ENCODE assay signal across 8 cellular contexts in genomic region chr19:49676690-49677231, GRCh38. TPM values are rescaled to one million over a fixed set of nuclear protein-coding genes. Genes with fewer than 3 reads are reported as not detected.
A peak's percentile ranks its signal among the peaks of the same experiment; 100 is the strongest.
DNase-seq lines count a peak whose midpoint lies in the region; ATAC-seq, FAIRE-seq and TF ChIP-seq lines count a peak whose summit lies in the region.

No MANE protein-coding gene starts in this region.

- peak; percentile 92 for FAIRE-seq in urothelium cell line (lab: Jason Lieb, UNC)

- peak overlapping the region; percentile 93 to 94 for H3K27ac ChIP-seq in ascending aorta
- H3K27ac ChIP-seq in right cardiac atrium (ENCODE audit: low read length) = peak overlapping the region; percentile 95
- H3K27ac ChIP-seq in psoas muscle = peak overlapping the region; percentile 99

- DNase-seq in GM13976 (ENCODE audit: low spot score) (peak; percentile 94), NCI-H187 (lab: John Stamatoyannopoulos, UW) (peak; percentile 100), ascending aorta (ENCODE audit: low spot score in 2 of 2) (peak; percentile 100), right cardiac atrium (peak; percentile 100), psoas muscle (peak; percentile 99 to 100), urothelium cell line (ENCODE audit: low spot score) (peak; percentile 97)
- peak; percentile 98 for DNase-seq in T-helper 2 cell treated with Interferon-gamma antibody and Interleukin-4, amounts not matched to agents 5 μg/mL and 100 μg/mL, for 36 hours (ENCODE audit: low spot score)

- peaks cover 2 to 9% of the 10 kb centered on the region in 2 donors for H3K36me3 ChIP-seq in ascending aorta
- peaks cover 0 to 15% of the 10 kb centered on the region in 2 donors for H3K36me3 ChIP-seq in psoas muscle (ENCODE audit: insufficient read depth in 1 of 2, low read depth in 1 of 2)

- ATAC-seq in HG02943 (IDR thresholded peaks at IDR 0.05; ENCODE audit: low read depth, unreplicated experiment) = peak; percentile 60
- ATAC-seq in right cardiac atrium = peak; percentile 91 to 92
- peak; percentile 77 to 84 (median 78) for ATAC-seq in psoas muscle

- in situ Hi-C loops in GM13976 (cut with MboI; ENCODE audit: low sequenced_read_pairs, unreplicated experiment) = no loop called here

- intact Hi-C loops in ascending aorta (cut with DNase I) (loop anchor here (1.0 to 10.0 kb wide), 11 partner anchors 11 to 1042 kb away; partner anchors contain the start of genes ALDH16A1, BCL2L12, DBP and DKKL1), right cardiac atrium (cut with DNase I) (loop anchor here in 2 of 4 donors (10.0 kb wide), 2 partner anchors 82 to 92 kb away; partner anchors contain the start of genes NOSIP (in 1 of the 2), PRR12 (in 1 of the 2) and PRRG2 (in 1 of the 2)), psoas muscle (cut with DNase I) (loop anchor here (2.0 to 10.0 kb wide), 4 partner anchors 36 to 141 kb away; partner anchors contain the start of genes MED25 (in 1 of the 2) and RRAS (in 1 of the 2))

- peaks cover 14% of the 10 kb centered on the region for H3K36me3 Mint-ChIP-seq in T-helper 2 cell treated with Interferon-gamma antibody and Interleukin-4, amounts not matched to agents 5 μg/mL and 100 μg/mL, for 36 hours (ENCODE audit: low read depth)

- H3K4me3 ChIP-seq in ascending aorta = peak overlapping the region; percentile 95 to 97
- peak overlapping the region; percentile 86 for H3K4me3 ChIP-seq in right cardiac atrium (ENCODE audit: low read length)
- H3K4me3 ChIP-seq in psoas muscle = peak overlapping the region; percentile 95

- H3K27ac Mint-ChIP-seq in T-helper 2 cell treated with Interferon-gamma antibody and Interleukin-4, amounts not matched to agents 5 μg/mL and 100 μg/mL, for 36 hours = peak overlapping the region; percentile 98

- no peaks in the 10 kb centered on the region for H3K27me3 Mint-ChIP-seq in T-helper 2 cell treated with Interferon-gamma antibody and Interleukin-4, amounts not matched to agents 5 μg/mL and 100 μg/mL, for 36 hours (ENCODE audit: low read depth)

- H3K4me1 ChIP-seq in ascending aorta (peaks cover 0 to 27% of the 10 kb centered on the region in 2 donors), right cardiac atrium (ENCODE audit: control insufficient read depth, insufficient read depth, low read length) (no peaks in the 10 kb centered on the region), psoas muscle (peaks cover 38% of the 10 kb centered on the region)

- H3K4me3 Mint-ChIP-seq in T-helper 2 cell treated with Interferon-gamma antibody and Interleukin-4, amounts not matched to agents 5 μg/mL and 100 μg/mL, for 36 hours = peak overlapping the region; percentile 97

- no peaks in the 10 kb centered on the region for H3K9me3 Mint-ChIP-seq in T-helper 2 cell treated with Interferon-gamma antibody and Interleukin-4, amounts not matched to agents 5 μg/mL and 100 μg/mL, for 36 hours

- H3K4me1 Mint-ChIP-seq in T-helper 2 cell treated with Interferon-gamma antibody and Interleukin-4, amounts not matched to agents 5 μg/mL and 100 μg/mL, for 36 hours (ENCODE audit: low read depth) = peaks cover 30% of the 10 kb centered on the region

- TF ChIP-seq CTCF in GM13976 (IDR thresholded peaks at IDR 0.05; ENCODE audit: borderline replicate concordance, control extremely low read depth, extremely low read depth, insufficient read depth, missing control alignments) (no peak), ascending aorta (IDR thresholded peaks at IDR 0.05) (no peak), psoas muscle (IDR thresholded peaks at IDR 0.05) (no peak)

- H3K9me3 ChIP-seq in ascending aorta (no peaks in the 10 kb centered on the region), right cardiac atrium (ENCODE audit: control insufficient read depth, low read length) (no peaks in the 10 kb centered on the region), psoas muscle (no peaks in the 10 kb centered on the region)

- H3K27me3 ChIP-seq in ascending aorta = no peaks in the 10 kb centered on the region
- no peaks in the 10 kb centered on the region for H3K27me3 ChIP-seq in right cardiac atrium (ENCODE audit: control insufficient read depth, insufficient read depth)
- H3K27me3 ChIP-seq in psoas muscle (ENCODE audit: insufficient read depth in 3 of 3, low read length in 2 of 3) = no peaks in the 10 kb centered on the region

- WGBS in right cardiac atrium = under 1% methylated on average over 39 of the region's 39 CpGs
- 0% methylated on average over 39 of the region's 39 CpGs for WGBS in psoas muscle, 3 donors

RNA-seq across cellular contexts. Expression of gene PRMT1, which starts 0.3 kb away (rescaled TPM):
- 271 TPM for total RNA-seq in ascending aorta
- 100 to 1,000 TPM; 117 to 131 (median 125) TPM for total RNA-seq in right cardiac atrium
- 154 TPM for polyA plus RNA-seq in right cardiac atrium
- 100 to 1,000 TPM; 180 to 259 (median 198) TPM for total RNA-seq in psoas muscle
- polyA plus RNA-seq in psoas muscle = 100 to 1,000 TPM; 139 to 424 (median 208) TPM

RNA-seq across cellular contexts. Expression of gene BCL2L12, which starts 11.0 kb away (rescaled TPM):
- 0.64 TPM for total RNA-seq in ascending aorta
- total RNA-seq in right cardiac atrium = 10 to 100 TPM in 3 of 4 donors, 1 to 10 TPM in 1; 8.6 to 14.0 (median 12.4) TPM
- 15.1 TPM for polyA plus RNA-seq in right cardiac atrium
- total RNA-seq in psoas muscle = 10 to 100 TPM; 13.0 to 21.5 (median 15.8) TPM
- 10 to 100 TPM; 28.3 to 42.7 (median 35.0) TPM for polyA plus RNA-seq in psoas muscle

RNA-seq across cellular contexts. Expression of gene IRF3, which starts 11.1 kb away (rescaled TPM):
- total RNA-seq in ascending aorta (75.9 TPM), right cardiac atrium (10 to 100 TPM; 34.1 to 58.0 (median 40.7) TPM), psoas muscle (10 to 100 TPM; 10.3 to 22.1 (median 14.4) TPM)
- polyA plus RNA-seq in right cardiac atrium (39.6 TPM), psoas muscle (10 to 100 TPM; 18.2 to 26.5 (median 21.7) TPM)

RNA-seq across cellular contexts. Expression of gene ADM5, which starts 12.6 kb away (rescaled TPM):
- 9.8 TPM for total RNA-seq in ascending aorta
- under 1 TPM; 0.28 to 0.82 (median 0.44) TPM for total RNA-seq in right cardiac atrium
- polyA plus RNA-seq in right cardiac atrium = 0.52 TPM
- 1 to 10 TPM in 2 of 4 donors, under 1 TPM in 2; 0.58 to 1.5 (median 1.0) TPM for total RNA-seq in psoas muscle
- polyA plus RNA-seq in psoas muscle = under 1 TPM; 0.38 to 0.48 (median 0.41) TPM

RNA-seq across cellular contexts. Expression of gene CPT1C, which starts 14.2 kb away (rescaled TPM):
- total RNA-seq in ascending aorta (12.3 TPM), right cardiac atrium (1 to 10 TPM; 4.8 to 8.5 (median 5.7) TPM), psoas muscle (1 to 10 TPM in 1 of 4 donors, under 1 TPM in 3; 0.53 to 1.2 (median 0.70) TPM)
- polyA plus RNA-seq in right cardiac atrium (4.5 TPM), psoas muscle (1 to 10 TPM in 2 of 3 donors, under 1 TPM in 1; 0.34 to 1.1 (median 1.0) TPM)

Comparison
In these comparisons a context has a peak if more than half of its experiments do, and no peak if none do; other contexts are left out.
1. Peak in every context shown above with its lines: DNase-seq, ATAC-seq, H3K4me3 ChIP-seq and H3K27ac ChIP-seq.